In genomic region chr9:85959955-85960354, GRCh38 we compare ENCODE assay signal across 17 cellular contexts.
"Had no signal": no experiment of that assay in that cellular context is flagged by ENCODE, and none has a peak within 500 bp of the region (broad histone marks: within the 10 kb centered on the region; RNA-seq: fewer than 3 reads in every experiment).

No MANE protein-coding gene starts in this region.

- ATAC-seq: esophagus mucosa; naive thymus-derived CD4-positive, alpha-beta T cell had no signal

- H3K4me1 ChIP-seq: foreskin keratinocyte had no signal

- DNase-seq: effector memory CD4-positive, alpha-beta T cell; foreskin keratinocyte; immature natural killer cell; kidney; left cardiac atrium; left ventricle myocardium superior; naive thymus-derived CD4-positive, alpha-beta T cell; stimulated activated CD4-positive, alpha-beta T cell treated with anti-CD3 and anti-CD28 coated beads, Interleukin-12 subunit alpha, Interleukin-12 subunit beta, amount 100 ng/mL, for 4 hours; stimulated activated naive CD4-positive, alpha-beta T cell; stomach; substantia nigra; trophoblast cell had no signal

- H3K27me3 ChIP-seq: foreskin keratinocyte, neutrophil, right atrium auricular region, stomach had no signal

- H3K4me3 Mint-ChIP-seq: immature natural killer cell; naive thymus-derived CD4-positive, alpha-beta T cell had no signal

- H3K27me3 Mint-ChIP-seq: naive thymus-derived CD4-positive, alpha-beta T cell had no signal

- H3K9me3 ChIP-seq: neutrophil, right atrium auricular region, stomach had no signal

- H3K9me3 Mint-ChIP-seq: immature natural killer cell; naive thymus-derived CD4-positive, alpha-beta T cell had no signal

- H3K27ac ChIP-seq: foreskin keratinocyte, neutrophil, right atrium auricular region, stomach had no signal

- H3K4me3 ChIP-seq: lung, right atrium auricular region, stomach had no signal

- FAIRE-seq: urothelium cell line had no signal
